Comparison of ENCODE assay signal across 10 cellular contexts in the genomic region with DNA sequence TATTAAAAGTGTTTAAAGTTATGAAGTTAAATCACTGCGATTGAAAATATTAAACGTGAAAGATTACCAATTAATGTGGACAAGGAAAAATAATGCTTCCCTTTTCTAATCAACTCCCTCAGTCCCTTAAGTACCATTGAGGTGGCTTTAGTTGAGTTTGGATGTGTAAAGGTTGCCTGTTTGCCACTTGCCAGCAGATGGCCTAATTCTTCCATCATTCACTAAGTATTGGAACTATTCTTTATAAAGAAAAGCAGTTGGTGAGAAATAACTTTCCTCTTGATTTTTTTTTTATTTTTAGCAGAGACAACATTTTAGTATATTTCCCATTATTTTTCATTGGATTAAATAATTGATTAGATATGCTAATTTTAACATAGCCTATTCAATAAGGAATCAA.
A peak's percentile ranks its signal among the peaks of the same experiment; 100 is the strongest.
DNase-seq lines count a peak whose midpoint lies in the region; ATAC-seq lines count a peak whose summit lies in the region.
"Had no signal": no experiment of that assay in that cellular context is flagged by ENCODE, and none has a peak within 500 bp of the region (broad histone marks: within the 10 kb centered on the region; RNA-seq: fewer than 3 reads in every experiment).

No MANE protein-coding gene starts in this region.

- DNase-seq in COLO668 (lab: John Stamatoyannopoulos, UW; ENCODE audit: unreplicated experiment) (peak; percentile 9), H4 (ENCODE audit: low spot score) (peak; percentile 38), SK-MEL-5 (ENCODE audit: low read depth, low spot score) (peak; percentile 62), iris pigment epithelial cell (ENCODE audit: low read depth) (peak; percentile 0)
- no peak for DNase-seq in activated CD8-positive, alpha-beta memory T cell treated with anti-CD3 and anti-CD28 coated beads, Interleukin-2, amount 50 U/mL, for 48 hours
- DNase-seq: activated naive CD4-positive, alpha-beta T cell treated with Interleukin-2 at 50 U/mL for 16 hours; Right ventricle myocardium superior had no signal

- in situ Hi-C loops in SK-MEL-5 (cut with HindIII; ENCODE audit: low pct_unique_long_range_greater_than_20kb, low sequenced_read_pairs) = loop anchor here (25.0 kb wide), 1 partner anchor 847 kb away; no protein-coding TSS in a partner anchor

- H3K9me3 Mint-ChIP-seq in activated T-helper 17 cell treated with anti-CD3 and anti-CD28 coated beads, Interleukin-2, amount 50 U/mL, for 72 hours = no peaks in the 10 kb centered on the region

- no peak overlapping the region for H3K4me3 Mint-ChIP-seq in activated T-helper 17 cell treated with anti-CD3 and anti-CD28 coated beads, Interleukin-2, amount 50 U/mL, for 72 hours

- no peaks in the 10 kb centered on the region for H3K4me1 Mint-ChIP-seq in activated T-helper 17 cell treated with anti-CD3 and anti-CD28 coated beads, Interleukin-2, amount 50 U/mL, for 72 hours

- H3K27ac Mint-ChIP-seq in activated T-helper 17 cell treated with anti-CD3 and anti-CD28 coated beads, Interleukin-2, amount 50 U/mL, for 72 hours = no peak overlapping the region

- ATAC-seq in activated T-helper 17 cell treated with anti-CD3 and anti-CD28 coated beads, Interleukin-2, amount 50 U/mL, for 72 hours (replicated peaks) = no peak
- ATAC-seq in HG03196 (IDR thresholded peaks at IDR 0.05; ENCODE audit: unreplicated experiment) = no peak
- ATAC-seq in HG03139 (IDR thresholded peaks at IDR 0.05; ENCODE audit: unreplicated experiment) = no peak

- no peaks in the 10 kb centered on the region for H3K36me3 Mint-ChIP-seq in activated T-helper 17 cell treated with anti-CD3 and anti-CD28 coated beads, Interleukin-2, amount 50 U/mL, for 72 hours (ENCODE audit: low read depth)

- no peaks in the 10 kb centered on the region for H3K27me3 Mint-ChIP-seq in activated T-helper 17 cell treated with anti-CD3 and anti-CD28 coated beads, Interleukin-2, amount 50 U/mL, for 72 hours
